14 cellular contexts compared by ENCODE assay signal in genomic region chr5:119271758-119272730, GRCh38.
DNase-seq lines count a peak whose midpoint lies in the region; ATAC-seq, FAIRE-seq and TF ChIP-seq lines count a peak whose summit lies in the region.
"Had no signal": no experiment of that assay in that cellular context is flagged by ENCODE, and none has a peak within 500 bp of the region (broad histone marks: within the 10 kb centered on the region; RNA-seq: fewer than 3 reads in every experiment).

No MANE protein-coding gene starts in this region.

- H3K27ac ChIP-seq in DND-41 (ENCODE audit: low read length) (peak overlapping the region; percentile 99), GM12878 (ENCODE audit: control insufficient read depth, insufficient read depth) (peak overlapping the region; percentile 43), trophoblast cell (ENCODE audit: low read depth, low read length) (peak overlapping the region; percentile 97), adrenal gland (no peak overlapping the region)
- H3K27ac ChIP-seq: KMS-11 had no signal

- FAIRE-seq in GM12878 (lab: Jason Lieb, UNC), result no peak
- FAIRE-seq: colon, RCC 7860 had no signal

- in situ Hi-C loops in GM12878 (cut with MboI), result no loop called here

- ATAC-seq in DND-41 (ENCODE audit: insufficient read depth, low read depth) (no peak), GM12878 (no peak), HG02759 (IDR thresholded peaks at IDR 0.05; ENCODE audit: unreplicated experiment) (no peak)
- ATAC-seq: gastroesophageal sphincter had no signal

- TF ChIP-seq POLR2A in GM12878 (IDR thresholded peaks at IDR 0.05; ENCODE audit: low read depth, low read length) (no peak), adrenal gland (IDR thresholded peaks at IDR 0.05) (no peak)

- POLR2A ChIA-PET in GM12878 (lab: Charles Lee), result interaction anchor here (1.0 to 7.4 kb wide), 9 partner anchors 17 to 283 kb away, joined by 3 to 59 read pairs (median 6); partner anchors contain the start of gene DMXL1

- peak; percentile 31 for DNase-seq in DND-41
- DNase-seq in NCI-H69 (lab: John Stamatoyannopoulos, UW), result peak; percentile 39
- DNase-seq in GM12878 (ENCODE audit: low read depth, low spot score), result no peak
- peak; percentile 77 to 96 for DNase-seq in trophoblast cell
- no peak for DNase-seq in cortex of kidney (lab: John Stamatoyannopoulos, UW)
- no peak for DNase-seq in adrenal gland
- no peak for DNase-seq in stimulated activated CD4-positive, alpha-beta T cell treated with anti-CD3 and anti-CD28 coated beads, Interleukin-4, amount 100 ng/mL, for 4 hours
- DNase-seq: HFFc6, NCI-H2081 treated with DMSO at 0.1 percent for 48 hours had no signal

- peak overlapping the region; percentile 85 for H2BK5ac ChIP-seq in trophoblast cell (ENCODE audit: low read depth, low read length, poor library complexity)

- H2AK5ac ChIP-seq in trophoblast cell (ENCODE audit: low read length), result no peak overlapping the region

- RAD21 ChIA-PET in GM12878 (lab: Charles Lee; ENCODE audit: unreplicated experiment), result interaction anchor here (0.9 to 7.3 kb wide), 14 partner anchors 17 to 283 kb away, joined by 3 to 46 read pairs (median 6); no protein-coding TSS in a partner anchor

- SMC1A ChIA-PET in GM12878 (lab: Charles Lee; ENCODE audit: uncharacterized antibody, unreplicated experiment), result interaction anchor here (0.6 to 14.5 kb wide), 22 partner anchors 9 to 767 kb away, joined by 3 to 181 read pairs (median 6); no protein-coding TSS in a partner anchor

- no peaks in the 10 kb centered on the region for H3K9me3 ChIP-seq in DND-41 (ENCODE audit: insufficient read depth, low read length, severe bottlenecking)
- no peaks in the 10 kb centered on the region for H3K9me3 ChIP-seq in GM12878 (replicated peaks; ENCODE audit: control insufficient read depth, insufficient read depth, low read length)
- no peaks in the 10 kb centered on the region for H3K9me3 ChIP-seq in trophoblast cell (ENCODE audit: insufficient read depth, low read depth, low read length)
- H3K9me3 ChIP-seq in adrenal gland (replicated peaks in 1 of 3), result no peaks in the 10 kb centered on the region
- H3K9me3 ChIP-seq: gastroesophageal sphincter had no signal

- no peak for TF ChIP-seq RAD21 in GM12878 (IDR thresholded peaks at IDR 0.05; ENCODE audit: insufficient read depth, low read depth, low read length)

- peak overlapping the region; percentile 84 for H2BK12ac ChIP-seq in trophoblast cell (ENCODE audit: low read length)

- 55% methylated on average over 2 of the region's 2 CpGs for WGBS in GM12878 (ENCODE audit: insufficient coverage, insufficient replicate concordance, low lambda C conversion rate, missing lambda C conversion rate)
- WGBS in trophoblast cell (ENCODE audit: extremely low coverage, insufficient coverage, insufficient read length), result no CpG with 5 or more reads among the region's 2 CpGs
- 84 to 95% (median 94%) methylated on average over 2 of the region's 2 CpGs for WGBS in adrenal gland, 4 donors

- H3K4me3 ChIP-seq in DND-41 (ENCODE audit: low read depth in 1 of 2, low read length in 2 of 2) (peak overlapping the region in 1 of 2 experiments; percentile 95; a peak in 2 of 4 replicates), GM12878 (peak overlapping the region; percentile 65), trophoblast cell (ENCODE audit: low read depth, low read length) (no peak overlapping the region), adrenal gland (no peak overlapping the region)
- H3K4me3 ChIP-seq: gastroesophageal sphincter had no signal

- H4K8ac ChIP-seq in trophoblast cell (ENCODE audit: low read depth, low read length), result peak overlapping the region; percentile 35

- peak overlapping the region; percentile 82 for H3K4me2 ChIP-seq in DND-41 (ENCODE audit: insufficient read depth, low read length)
- peak overlapping the region; percentile 92 for H3K4me2 ChIP-seq in GM12878 (ENCODE audit: control insufficient read depth, insufficient read depth)
- peak overlapping the region; percentile 20 for H3K4me2 ChIP-seq in trophoblast cell (ENCODE audit: low read length)
- H3K4me2 ChIP-seq: KMS-11 had no signal

- H3K18ac ChIP-seq in trophoblast cell (ENCODE audit: low read length), result peak overlapping the region; percentile 33

- TF ChIP-seq EP300 in GM12878 (IDR thresholded peaks at IDR 0.05; ENCODE audit: borderline replicate concordance in 1 of 2, control insufficient read depth in 1 of 2, low read depth in 2 of 2, low read length in 2 of 2), result no peak

- H4K91ac ChIP-seq in trophoblast cell (ENCODE audit: low read depth, low read length), result peak overlapping the region; percentile 90

- H3K79me2 ChIP-seq in DND-41 (ENCODE audit: insufficient read depth, low read length) (peaks cover 99% of the 10 kb centered on the region), GM12878 (ENCODE audit: control insufficient read depth, insufficient read depth, low read length) (peaks cover 79% of the 10 kb centered on the region), trophoblast cell (ENCODE audit: control insufficient read depth, insufficient read depth, low read length, poor library complexity) (peaks cover 17% of the 10 kb centered on the region)

- H3K9ac ChIP-seq in DND-41 (ENCODE audit: low read depth, low read length) (peak overlapping the region; percentile 92; the same call in 1 of the 2 replicates), GM12878 (ENCODE audit: control insufficient read depth, insufficient read depth, low read length) (peak overlapping the region; percentile 11; the same call in 1 of the 2 replicates), trophoblast cell (ENCODE audit: low read length) (no peak overlapping the region)
- H3K9ac ChIP-seq: KMS-11 had no signal

- TF ChIP-seq CTCF in DND-41 (IDR thresholded peaks at IDR 0.05; ENCODE audit: borderline replicate concordance, extremely low read depth, low read length, poor library complexity, severe bottlenecking), result no peak
- no peak for TF ChIP-seq CTCF in GM12878 (IDR thresholded peaks at IDR 0.05 in 2 of 3, conservative IDR thresholded peaks at IDR 0.05 in 1 of 3; ENCODE audit: control insufficient read depth in 2 of 3, extremely low read depth in 1 of 3, insufficient read depth in 1 of 3, low read depth in 3 of 3, low read length in 3 of 3)
- TF ChIP-seq CTCF in adrenal gland (IDR thresholded peaks at IDR 0.05), result no peak

- peaks cover 29% of the 10 kb centered on the region for H3K79me1 ChIP-seq in trophoblast cell (ENCODE audit: low read length)

- peaks cover 48% of the 10 kb centered on the region for H3K36me3 ChIP-seq in DND-41 (ENCODE audit: insufficient read depth, low read length)
- H3K36me3 ChIP-seq in GM12878 (ENCODE audit: control insufficient read depth in 2 of 2, insufficient read depth in 2 of 2, low read length in 1 of 2), result no peaks in the 10 kb centered on the region
- no peaks in the 10 kb centered on the region for H3K36me3 ChIP-seq in trophoblast cell (ENCODE audit: control insufficient read depth in 1 of 2, insufficient read depth in 2 of 2, low read length in 2 of 2)
- no peaks in the 10 kb centered on the region for H3K36me3 ChIP-seq in adrenal gland (replicated peaks in 1 of 2)
- H3K36me3 ChIP-seq: gastroesophageal sphincter had no signal

- peaks cover 11% of the 10 kb centered on the region; the same call in 1 of the 2 replicates for H4K20me1 ChIP-seq in DND-41 (ENCODE audit: insufficient read depth, low read length)
- no peaks in the 10 kb centered on the region for H4K20me1 ChIP-seq in GM12878 (ENCODE audit: control insufficient read depth, insufficient read depth)

- CTCF ChIA-PET in GM12878 (lab: Yijun Ruan, JAX), result interaction anchor here (0.5 to 7.2 kb wide), 13 partner anchors 16 to 161 kb away, joined by 3 to 32 read pairs (median 3); no protein-coding TSS in a partner anchor

- H3K23ac ChIP-seq in trophoblast cell (ENCODE audit: low read length), result no peak overlapping the region

- BruUV-seq in GM12878 (replicated peaks; lab: Mats Ljungman, UMichigan), result no TSS peak

- H2BK120ac ChIP-seq in trophoblast cell (ENCODE audit: insufficient read depth, low read length, poor library complexity), result peak overlapping the region; percentile 92

- peak overlapping the region; percentile 72 for H3K4ac ChIP-seq in trophoblast cell (ENCODE audit: low read depth, low read length)

- intact Hi-C loops in GM12878 (cut with micrococcal nuclease; ENCODE audit: unreplicated experiment), result loop anchor here (5.0 kb wide), 1 partner anchor 125 kb away; no protein-coding TSS in a partner anchor
- intact Hi-C loops in adrenal gland (cut with DNase I), result no loop called here

- H2AFZ ChIP-seq in DND-41 (ENCODE audit: low read depth, low read length) (no peak overlapping the region), GM12878 (ENCODE audit: control insufficient read depth, low read depth, low read length) (no peak overlapping the region), trophoblast cell (ENCODE audit: insufficient read depth, low read length, poor library complexity) (no peak overlapping the region)

- H3K14ac ChIP-seq in trophoblast cell (ENCODE audit: low read length), result peak overlapping the region; percentile 71

- H3K27me3 ChIP-seq in DND-41 (ENCODE audit: insufficient read depth, low read length, poor library complexity) (no peaks in the 10 kb centered on the region), GM12878 (replicated peaks in 1 of 2; ENCODE audit: control insufficient read depth in 2 of 2, insufficient read depth in 2 of 2, low read length in 1 of 2) (no peaks in the 10 kb centered on the region), trophoblast cell (ENCODE audit: insufficient read depth, low read length) (no peaks in the 10 kb centered on the region), adrenal gland (no peaks in the 10 kb centered on the region)
- H3K27me3 ChIP-seq: gastroesophageal sphincter had no signal

- H4K12ac ChIP-seq in trophoblast cell (ENCODE audit: low read depth, low read length), result no peak overlapping the region

- H3K4me1 ChIP-seq in DND-41 (ENCODE audit: insufficient read depth, low read length), result peaks cover 86% of the 10 kb centered on the region
- H3K4me1 ChIP-seq in GM12878 (ENCODE audit: control insufficient read depth, insufficient read depth, low read length), result peaks cover 48% of the 10 kb centered on the region
- H3K4me1 ChIP-seq in trophoblast cell (ENCODE audit: control insufficient read depth in 1 of 2, insufficient read depth in 2 of 2, low read length in 2 of 2), result peaks cover 29 to 38% of the 10 kb centered on the region in 2 experiments
- peaks cover 0 to 11% of the 10 kb centered on the region in 2 donors for H3K4me1 ChIP-seq in adrenal gland (replicated peaks in 1 of 2)

TF ChIP-seq in GM12878, 131 proteins besides CTCF, POLR2A, EP300 and RAD21 (continues in another document):
- TF ChIP-seq JUNB (IDR thresholded peaks at IDR 0.05), result no peak
- no peak for TF ChIP-seq PAX8 (IDR thresholded peaks at IDR 0.05)
- TF ChIP-seq IKZF2 (IDR thresholded peaks at IDR 0.05), result no peak

Comparison
In these comparisons a context has a peak if more than half of its experiments do, and no peak if none do; other contexts are left out.
1. DNase-seq: peak in DND-41 (single experiment), NCI-H69 (single experiment) and trophoblast cell (2 of 2); none in GM12878 (single experiment), cortex of kidney (single experiment), adrenal gland (0 of 7) and stimulated activated CD4-positive, alpha-beta T cell treated with anti-CD3 and anti-CD28 coated beads, Interleukin-4, amount 100 ng/mL, for 4 hours (0 of 2).
2. H3K27ac ChIP-seq: peak in DND-41 (single experiment), GM12878 (single experiment) and trophoblast cell (single experiment); none in adrenal gland (0 of 5).
3. H3K4me2 ChIP-seq: peak in every context shown above with its lines; median percentile 92 in GM12878; 82 in DND-41; 20 in trophoblast cell.